24 cellular contexts compared by ENCODE assay signal in genomic region chr20:59678286-59678685, GRCh38.
DNase-seq lines count a peak whose midpoint lies in the region; ATAC-seq and TF ChIP-seq lines count a peak whose summit lies in the region.
"Had no signal": no experiment of that assay in that cellular context is flagged by ENCODE, and none has a peak within 500 bp of the region (broad histone marks: within the 10 kb centered on the region; RNA-seq: fewer than 3 reads in every experiment).

No MANE protein-coding gene starts in this region.

- no peak for ATAC-seq in GM21825 (IDR thresholded peaks at IDR 0.05; ENCODE audit: unreplicated experiment)
- ATAC-seq in HG03460 (IDR thresholded peaks at IDR 0.05; ENCODE audit: unreplicated experiment) = no peak
- ATAC-seq: activated T-helper 17 cell treated with anti-CD3 and anti-CD28 coated beads, Interleukin-2, amount 50 U/mL, for 72 hours; sciatic nerve had no signal

- no peaks in the 10 kb centered on the region for H3K36me3 ChIP-seq in WERI-Rb-1
- H3K36me3 ChIP-seq: suprapubic skin had no signal

- intact Hi-C loops in dorsolateral prefrontal cortex (cut with DNase I) = no loop called here

- no peaks in the 10 kb centered on the region for H3K27me3 ChIP-seq in dorsolateral prefrontal cortex
- H3K27me3 ChIP-seq in WERI-Rb-1 (ENCODE audit: insufficient read depth, low read depth, severe bottlenecking) = peaks cover 89% of the 10 kb centered on the region

- peak; percentile 49 for DNase-seq in AG08395 (ENCODE audit: low spot score)
- DNase-seq in NCI-H2227 treated with DMSO at 0.1 percent for 48 hours (lab: John Stamatoyannopoulos, UW) = peak; percentile 27
- DNase-seq in dorsolateral prefrontal cortex = peak in 2 of 10 donors; percentile 35 to 74
- peak; percentile 30 for DNase-seq in midbrain (lab: John Stamatoyannopoulos, UW)
- no peak for DNase-seq in AML-193 (lab: John Stamatoyannopoulos, UW)
- no peak for DNase-seq in WERI-Rb-1
- DNase-seq: activated CD4-positive, alpha-beta T cell treated with anti-CD3 and anti-CD28 coated beads, Interleukin-2, amount 50 U/mL, for 48 hours; activated CD8-positive, alpha-beta memory T cell treated with anti-CD3 and anti-CD28 coated beads, Interleukin-2, amount 50 U/mL, for 48 hours; DMS79; GF-D8; H9; kidney glomerular epithelial cell; NCI-H1105 treated with DMSO at 0.1 percent for 48 hours; NCI-H1930; NCI-H82; nephron progenitor cell; stimulated activated CD4-positive, alpha-beta T cell treated with anti-CD3 and anti-CD28 coated beads, Interleukin-12 subunit alpha, Interleukin-12 subunit beta, amount 100 ng/mL, for 4 hours; stimulated activated CD4-positive, alpha-beta T cell treated with anti-CD3 and anti-CD28 coated beads, Interleukin-4, amount 100 ng/mL, for 1 hour had no signal

- H3K4me3 ChIP-seq in dorsolateral prefrontal cortex (peak overlapping the region in 25 of 59 donors; percentile 1 to 43 (median 20)), WERI-Rb-1 (ENCODE audit: low read depth, low read length) (no peak overlapping the region)
- H3K4me3 ChIP-seq: suprapubic skin had no signal

- TF ChIP-seq CTCF in dorsolateral prefrontal cortex (IDR thresholded peaks at IDR 0.05 in 54 of 56, conservative IDR thresholded peaks at IDR 0.05 in 2 of 56; ENCODE audit: low read depth in 1 of 56, partially characterized antibody in 56 of 56) (no peak), WERI-Rb-1 (IDR thresholded peaks at IDR 0.05; ENCODE audit: low read depth, low read length) (no peak)

- H3K9me3 ChIP-seq in WERI-Rb-1 (ENCODE audit: severe bottlenecking) = no peaks in the 10 kb centered on the region
- H3K9me3 ChIP-seq: suprapubic skin had no signal

- H3K27ac ChIP-seq in dorsolateral prefrontal cortex (peak overlapping the region; percentile 12 to 93 (median 79)), WERI-Rb-1 (no peak overlapping the region)
- H3K27ac ChIP-seq: parathyroid adenoma, suprapubic skin had no signal

Comparison
In these comparisons a context has a peak if more than half of its experiments do, and no peak if none do; other contexts are left out.
1. DNase-seq: peak in AG08395 (single experiment), NCI-H2227 treated with DMSO at 0.1 percent for 48 hours (single experiment) and midbrain (single experiment); none in AML-193 (0 of 2) and WERI-Rb-1 (single experiment).